In genomic region chr12:53204351-53204750, GRCh38 we compare ENCODE assay signal across 21 cellular contexts. TPM values are rescaled to one million over a fixed set of nuclear protein-coding genes. Genes with fewer than 3 reads are reported as not detected.
DNase-seq lines count a peak whose midpoint lies in the region; ATAC-seq and TF ChIP-seq lines count a peak whose summit lies in the region.
"Had no signal": no experiment of that assay in that cellular context is flagged by ENCODE, and none has a peak within 500 bp of the region (broad histone marks: within the 10 kb centered on the region; RNA-seq: fewer than 3 reads in every experiment).

No MANE protein-coding gene starts in this region.

- H3K36me3 Mint-ChIP-seq in T-helper 2 cell treated with Interferon-gamma antibody and Interleukin-4, amounts not matched to agents 5 μg/mL and 100 μg/mL, for 36 hours (ENCODE audit: low read depth), result peaks cover 65% of the 10 kb centered on the region
- H3K36me3 Mint-ChIP-seq in activated CD4-positive, alpha-beta memory T cell treated with anti-CD3 and anti-CD28 coated beads for 36 hours, result peaks cover 23% of the 10 kb centered on the region
- H3K36me3 Mint-ChIP-seq in memory B cell, result peaks cover 13% of the 10 kb centered on the region
- H3K36me3 Mint-ChIP-seq: mesothelial cell of epicardium had no signal

- POLR2A ChIA-PET in activated CD4-positive, alpha-beta memory T cell treated with anti-CD3 and anti-CD28 coated beads for 36 hours (lab: Charles Lee), result no interaction called here

- peak overlapping the region; percentile 17 for H3K27ac Mint-ChIP-seq in T-helper 2 cell treated with Interferon-gamma antibody and Interleukin-4, amounts not matched to agents 5 μg/mL and 100 μg/mL, for 36 hours
- H3K27ac Mint-ChIP-seq in activated CD4-positive, alpha-beta memory T cell treated with anti-CD3 and anti-CD28 coated beads for 36 hours, result peak overlapping the region; percentile 43
- no peak overlapping the region for H3K27ac Mint-ChIP-seq in memory B cell
- H3K27ac Mint-ChIP-seq: mesothelial cell of epicardium had no signal

- no peaks in the 10 kb centered on the region for H3K27me3 Mint-ChIP-seq in T-helper 2 cell treated with Interferon-gamma antibody and Interleukin-4, amounts not matched to agents 5 μg/mL and 100 μg/mL, for 36 hours (ENCODE audit: low read depth)
- no peaks in the 10 kb centered on the region for H3K27me3 Mint-ChIP-seq in activated CD4-positive, alpha-beta memory T cell treated with anti-CD3 and anti-CD28 coated beads for 36 hours
- H3K27me3 Mint-ChIP-seq in memory B cell, result no peaks in the 10 kb centered on the region

- H3K4me1 Mint-ChIP-seq in T-helper 2 cell treated with Interferon-gamma antibody and Interleukin-4, amounts not matched to agents 5 μg/mL and 100 μg/mL, for 36 hours (ENCODE audit: low read depth), result peaks cover 63% of the 10 kb centered on the region
- H3K4me1 Mint-ChIP-seq in activated CD4-positive, alpha-beta memory T cell treated with anti-CD3 and anti-CD28 coated beads for 36 hours (ENCODE audit: low read depth), result peaks cover 85% of the 10 kb centered on the region
- H3K4me1 Mint-ChIP-seq in memory B cell, result peaks cover 47% of the 10 kb centered on the region
- H3K4me1 Mint-ChIP-seq: mesothelial cell of epicardium had no signal

- H3K4me3 ChIP-seq in GM12875 (ENCODE audit: low read depth, low read length), result peak overlapping the region; percentile 95
- H3K4me3 ChIP-seq: body of pancreas, gastrocnemius medialis had no signal

- intact Hi-C loops in activated CD4-positive, alpha-beta memory T cell treated with anti-CD3 and anti-CD28 coated beads for 36 hours (cut with micrococcal nuclease), result loop anchor here (5.0 kb wide), 2 partner anchors 107 to 127 kb away; partner anchors contain the start of genes IGFBP6 and SPRYD3

- no peaks in the 10 kb centered on the region for H3K9me3 Mint-ChIP-seq in T-helper 2 cell treated with Interferon-gamma antibody and Interleukin-4, amounts not matched to agents 5 μg/mL and 100 μg/mL, for 36 hours
- no peaks in the 10 kb centered on the region for H3K9me3 Mint-ChIP-seq in activated CD4-positive, alpha-beta memory T cell treated with anti-CD3 and anti-CD28 coated beads for 36 hours
- no peaks in the 10 kb centered on the region for H3K9me3 Mint-ChIP-seq in memory B cell
- H3K9me3 Mint-ChIP-seq: mesothelial cell of epicardium had no signal

- H3K4me3 Mint-ChIP-seq in T-helper 2 cell treated with Interferon-gamma antibody and Interleukin-4, amounts not matched to agents 5 μg/mL and 100 μg/mL, for 36 hours, result peak overlapping the region; percentile 91
- H3K4me3 Mint-ChIP-seq in activated CD4-positive, alpha-beta memory T cell treated with anti-CD3 and anti-CD28 coated beads for 36 hours, result peak overlapping the region; percentile 43
- H3K4me3 Mint-ChIP-seq in memory B cell, result peak overlapping the region; percentile 54
- H3K4me3 Mint-ChIP-seq: CD14-positive monocyte, mesothelial cell of epicardium had no signal

- CTCF ChIA-PET in activated CD4-positive, alpha-beta memory T cell treated with anti-CD3 and anti-CD28 coated beads for 36 hours (lab: Charles Lee), result interaction anchor here (0.6 to 3.3 kb wide), 5 partner anchors 9 to 151 kb away, joined by 3 to 12 read pairs (median 5); partner anchors contain the start of genes AAAS, CSAD and ZNF740

- TF ChIP-seq CTCF in GM12875 (IDR thresholded peaks at IDR 0.05; ENCODE audit: borderline replicate concordance, insufficient read depth, low read depth, low read length), result no peak

- DNase-seq in T-helper 2 cell treated with Interferon-gamma antibody and Interleukin-4, amounts not matched to agents 5 μg/mL and 100 μg/mL, for 36 hours (ENCODE audit: low spot score), result no peak
- DNase-seq in T-helper 2 cell (no peak), memory B cell (ENCODE audit: low spot score in 2 of 2) (no peak), AML-193 (lab: John Stamatoyannopoulos, UW) (no peak), cerebellum (ENCODE audit: low spot score) (no peak), COR-L47 (lab: John Stamatoyannopoulos, UW) (no peak)
- DNase-seq in activated CD4-positive, alpha-beta memory T cell treated with anti-CD3 and anti-CD28 coated beads for 36 hours, result no peak
- DNase-seq: activated CD4-positive, alpha-beta T cell treated with anti-CD3 and anti-CD28 coated beads for 48 hours; activated gamma-delta T cell treated with Interleukin-2 at 50 U/mL for 16 hours; body of pancreas; cortex of kidney; DND-41; gastrocnemius medialis; left colon; NCI-H1930; NCI-H510A; stimulated activated CD4-positive, alpha-beta T cell treated with anti-CD3 and anti-CD28 coated beads, Interleukin-12 subunit alpha, Interleukin-12 subunit beta, amount 100 ng/mL, for 4 hours; stimulated activated naive CD4-positive, alpha-beta T cell had no signal

- ATAC-seq in memory B cell (ENCODE audit: low read depth), result no peak
- ATAC-seq: body of pancreas, gastrocnemius medialis, left colon had no signal

RNA-seq across cellular contexts. Expression of gene ITGB7, which starts 2.7 kb away (rescaled TPM):
- 100 to 1,000 TPM; 168 to 169 TPM for total RNA-seq in activated CD4-positive, alpha-beta memory T cell treated with anti-CD3 and anti-CD28 coated beads for 36 hours
- total RNA-seq in cerebellum, result not detected

RNA-seq across cellular contexts. Expression of gene CSAD, which starts 23.6 kb away (rescaled TPM):
- total RNA-seq in activated CD4-positive, alpha-beta memory T cell treated with anti-CD3 and anti-CD28 coated beads for 36 hours, result 10 to 100 TPM; 21.4 to 23.7 TPM
- 27.9 TPM for total RNA-seq in cerebellum

RNA-seq across cellular contexts. Expression of gene ZNF740, which starts 23.8 kb away (rescaled TPM):
- total RNA-seq in activated CD4-positive, alpha-beta memory T cell treated with anti-CD3 and anti-CD28 coated beads for 36 hours, result 10 to 100 TPM; 32.6 to 37.5 TPM
- 24.6 TPM for total RNA-seq in cerebellum

RNA-seq across cellular contexts. Expression of gene RARG, which starts 27.7 kb away (rescaled TPM):
- total RNA-seq in activated CD4-positive, alpha-beta memory T cell treated with anti-CD3 and anti-CD28 coated beads for 36 hours, result 10 to 100 TPM; 21.8 to 25.2 TPM
- total RNA-seq in cerebellum, result 2.9 TPM

Comparison
In these comparisons a context has a peak if more than half of its experiments do, and no peak if none do; other contexts are left out.
1. RNA of gene ITGB7, which starts 2.7 kb away (total RNA-seq): 168 to 169 TPM in activated CD4-positive, alpha-beta memory T cell treated with anti-CD3 and anti-CD28 coated beads for 36 hours; not detected in cerebellum (single experiment); every median in the first group is over 100 times any median in the second.
2. Peak in every context shown above with its lines, with median percentiles within 50 percentile points of each other: H3K4me3 Mint-ChIP-seq.